In the genomic region with DNA sequence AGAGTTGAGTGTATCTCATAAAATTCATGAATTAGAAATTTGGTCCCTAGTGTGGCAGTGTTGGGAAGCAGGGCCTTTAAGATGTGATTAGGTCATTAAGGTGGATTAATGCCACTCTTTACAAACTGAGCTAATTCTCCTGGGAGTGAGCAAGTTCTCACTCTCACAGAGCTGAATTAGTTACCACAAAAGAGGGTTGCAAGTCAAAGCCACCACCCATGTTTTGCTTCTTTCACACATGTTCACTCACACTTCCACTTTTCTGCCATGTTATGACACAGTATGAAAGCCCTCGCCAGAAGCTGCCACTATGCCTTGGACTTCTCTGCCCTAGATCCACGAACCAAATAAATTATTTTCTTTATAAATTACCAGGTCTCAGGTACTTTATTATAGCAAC, we compare ENCODE assay signal across 12 cellular contexts.
DNase-seq lines count a peak whose midpoint lies in the region; ATAC-seq and FAIRE-seq lines count a peak whose summit lies in the region.
"Had no signal": no experiment of that assay in that cellular context is flagged by ENCODE, and none has a peak within 500 bp of the region (broad histone marks: within the 10 kb centered on the region; RNA-seq: fewer than 3 reads in every experiment).

No MANE protein-coding gene starts in this region.

- no peaks in the 10 kb centered on the region for H3K27me3 ChIP-seq in small intestine (ENCODE audit: control insufficient read depth in 2 of 2, insufficient read depth in 2 of 2, low read length in 2 of 2)

- H3K9me3 ChIP-seq in small intestine (ENCODE audit: control insufficient read depth, low read depth) = no peaks in the 10 kb centered on the region

- ATAC-seq in GM18499 (IDR thresholded peaks at IDR 0.05; ENCODE audit: insufficient read depth, unreplicated experiment) (peak; percentile 93), GM19455 (IDR thresholded peaks at IDR 0.05; ENCODE audit: unreplicated experiment) (peak; percentile 73), HG02885 (IDR thresholded peaks at IDR 0.05; ENCODE audit: poor library complexity, unreplicated experiment) (peak; percentile 97), HG03521 (IDR thresholded peaks at IDR 0.05; ENCODE audit: unreplicated experiment) (peak; percentile 69)

- H3K36me3 ChIP-seq in small intestine (ENCODE audit: control insufficient read depth in 2 of 2, insufficient read depth in 2 of 2, low read length in 2 of 2) = no peaks in the 10 kb centered on the region

- no peak overlapping the region for H3K4me3 ChIP-seq in small intestine (ENCODE audit: low read depth in 1 of 2, low read length in 2 of 2)

- no peaks in the 10 kb centered on the region for H3K4me1 ChIP-seq in small intestine (ENCODE audit: control insufficient read depth in 2 of 2, insufficient read depth in 1 of 2, low read depth in 1 of 2, low read length in 1 of 2)

- DNase-seq in small intestine = no peak
- DNase-seq in stimulated activated CD4-positive, alpha-beta T cell treated with anti-CD3 and anti-CD28 coated beads, Interleukin-4, amount 100 ng/mL, for 24 hours = no peak
- DNase-seq in NCI-H1694 (lab: John Stamatoyannopoulos, UW) = no peak
- no peak for DNase-seq in midbrain (lab: John Stamatoyannopoulos, UW)
- DNase-seq: activated CD4-positive, alpha-beta T cell treated with anti-CD3 and anti-CD28 coated beads for 48 hours; activated naive CD4-positive, alpha-beta T cell treated with anti-CD3 and anti-CD28 coated beads, Interleukin-2, amount 50 U/mL, for 16 hours; NCI-H526 treated with DMSO at 0.1 percent for 48 hours had no signal

- FAIRE-seq in small intestine (lab: Jason Lieb, UNC) = no peak
- FAIRE-seq: H1 had no signal

- 48 to 56% (median 54%) methylated on average over 2 of the region's 2 CpGs for WGBS in small intestine, 3 donors

- H3K27ac ChIP-seq in small intestine (ENCODE audit: low read depth in 1 of 2, low read length in 1 of 2) = no peak overlapping the region
